ENCODE assay signal across 1 cellular context in genomic region chr17:73090396-73091202, GRCh38.
TF ChIP-seq lines count a peak whose summit lies in the region.

No MANE protein-coding gene starts in this region.

TF ChIP-seq in HepG2, 621 proteins besides CTCF, POLR2A, EP300 and RAD21 (continued from another document and continues in another):
- TF ChIP-seq HMG20A (CRISPR knock-in tag; IDR thresholded peaks at IDR 0.05; ENCODE audit: borderline replicate concordance) (peak; percentile 85; the same call in 1 of the 2 replicates), ZBTB20 (CRISPR knock-in tag; IDR thresholded peaks at IDR 0.05; ENCODE audit: borderline replicate concordance, low read depth) (peak; percentile 83; the same call in 1 of the 2 replicates), ZNF354B (CRISPR knock-in tag; IDR thresholded peaks at IDR 0.05) (peak; percentile 77; the same call in 1 of the 2 replicates), ZNF275 (CRISPR knock-in tag; IDR thresholded peaks at IDR 0.05; ENCODE audit: borderline replicate concordance) (no peak), ZBTB34 (CRISPR knock-in tag; IDR thresholded peaks at IDR 0.05) (peak; percentile 72), HNF1A (IDR thresholded peaks at IDR 0.05; ENCODE audit: low read depth) (peak; percentile 60; the same call in 1 of the 2 replicates), HNF1A (CRISPR knock-in tag; IDR thresholded peaks at IDR 0.05; ENCODE audit: borderline replicate concordance) (peak; percentile 39; the same call in 1 of the 2 replicates), MATR3 (CRISPR knock-in tag; IDR thresholded peaks at IDR 0.05) (no peak), FOXJ3 (CRISPR knock-in tag; IDR thresholded peaks at IDR 0.05; ENCODE audit: borderline replicate concordance) (peak; percentile 85; the same call in 1 of the 2 replicates), NFE2L1 (CRISPR knock-in tag; IDR thresholded peaks at IDR 0.05; ENCODE audit: borderline replicate concordance) (no peak), RXRB (CRISPR knock-in tag; IDR thresholded peaks at IDR 0.05; ENCODE audit: borderline replicate concordance) (peak; percentile 66), CREM (IDR thresholded peaks at IDR 0.05) (peak; percentile 76), CREM (CRISPR knock-in tag; IDR thresholded peaks at IDR 0.05) (no peak), ZBTB3 (CRISPR knock-in tag; IDR thresholded peaks at IDR 0.05; ENCODE audit: borderline replicate concordance, low read depth) (0 out of 2 replicates have a peak, but pooled peaks have one; percentile 78), SIX1 (CRISPR knock-in tag; IDR thresholded peaks at IDR 0.05; ENCODE audit: borderline replicate concordance) (no peak; the same call in 1 of the 2 replicates), ZNF556 (CRISPR knock-in tag; IDR thresholded peaks at IDR 0.05; ENCODE audit: borderline replicate concordance) (peak; percentile 25; the same call in 1 of the 2 replicates), ZMYM2 (CRISPR knock-in tag; IDR thresholded peaks at IDR 0.05) (peak; percentile 51; the same call in 1 of the 2 replicates), KLF13 (CRISPR knock-in tag; IDR thresholded peaks at IDR 0.05) (no peak), CEBPG (CRISPR knock-in tag; IDR thresholded peaks at IDR 0.05) (peak; percentile 80), SIN3B (IDR thresholded peaks at IDR 0.05; ENCODE audit: low read length) (peak; percentile 42; the same call in 1 of the 2 replicates), ZFP1 (CRISPR knock-in tag; IDR thresholded peaks at IDR 0.05) (peak; percentile 83; the same call in 1 of the 2 replicates), POLR2AphosphoS5 (IDR thresholded peaks at IDR 0.05; ENCODE audit: low read depth, low read length) (peak; percentile 56; the same call in 1 of the 2 replicates), PTBP1 (IDR thresholded peaks at IDR 0.05; ENCODE audit: low read depth, low read length, poor library complexity, severe bottlenecking) (no peak), LRRFIP1 (CRISPR knock-in tag; conservative IDR thresholded peaks at IDR 0.05) (no peak), ZNF274 (CRISPR knock-in tag; IDR thresholded peaks at IDR 0.05) (no peak), AHDC1 (CRISPR knock-in tag; IDR thresholded peaks at IDR 0.05; ENCODE audit: borderline replicate concordance) (peak; percentile 71; the same call in 1 of the 2 replicates), HBP1 (CRISPR knock-in tag; IDR thresholded peaks at IDR 0.05; ENCODE audit: low read depth) (peak; percentile 70; the same call in 1 of the 2 replicates), HNRNPK (IDR thresholded peaks at IDR 0.05; ENCODE audit: low read depth, low read length, poor library complexity, severe bottlenecking) (no peak), THAP11 (CRISPR knock-in tag; IDR thresholded peaks at IDR 0.05) (peak; percentile 55), GATAD1 (CRISPR knock-in tag; IDR thresholded peaks at IDR 0.05) (peak; percentile 31; the same call in 1 of the 2 replicates), AGO2 (optimal IDR thresholded peaks at IDR 0.05; ENCODE audit: low read depth, low read length) (no peak), CHCHD3 (CRISPR knock-in tag; IDR thresholded peaks at IDR 0.05) (no peak), CCDC6 (CRISPR knock-in tag; IDR thresholded peaks at IDR 0.05) (peak; percentile 33; the same call in 1 of the 2 replicates), TBX2 (CRISPR knock-in tag; IDR thresholded peaks at IDR 0.05; ENCODE audit: borderline replicate concordance) (peak; percentile 66; the same call in 1 of the 2 replicates)
- TF ChIP-seq, protein P1, sequence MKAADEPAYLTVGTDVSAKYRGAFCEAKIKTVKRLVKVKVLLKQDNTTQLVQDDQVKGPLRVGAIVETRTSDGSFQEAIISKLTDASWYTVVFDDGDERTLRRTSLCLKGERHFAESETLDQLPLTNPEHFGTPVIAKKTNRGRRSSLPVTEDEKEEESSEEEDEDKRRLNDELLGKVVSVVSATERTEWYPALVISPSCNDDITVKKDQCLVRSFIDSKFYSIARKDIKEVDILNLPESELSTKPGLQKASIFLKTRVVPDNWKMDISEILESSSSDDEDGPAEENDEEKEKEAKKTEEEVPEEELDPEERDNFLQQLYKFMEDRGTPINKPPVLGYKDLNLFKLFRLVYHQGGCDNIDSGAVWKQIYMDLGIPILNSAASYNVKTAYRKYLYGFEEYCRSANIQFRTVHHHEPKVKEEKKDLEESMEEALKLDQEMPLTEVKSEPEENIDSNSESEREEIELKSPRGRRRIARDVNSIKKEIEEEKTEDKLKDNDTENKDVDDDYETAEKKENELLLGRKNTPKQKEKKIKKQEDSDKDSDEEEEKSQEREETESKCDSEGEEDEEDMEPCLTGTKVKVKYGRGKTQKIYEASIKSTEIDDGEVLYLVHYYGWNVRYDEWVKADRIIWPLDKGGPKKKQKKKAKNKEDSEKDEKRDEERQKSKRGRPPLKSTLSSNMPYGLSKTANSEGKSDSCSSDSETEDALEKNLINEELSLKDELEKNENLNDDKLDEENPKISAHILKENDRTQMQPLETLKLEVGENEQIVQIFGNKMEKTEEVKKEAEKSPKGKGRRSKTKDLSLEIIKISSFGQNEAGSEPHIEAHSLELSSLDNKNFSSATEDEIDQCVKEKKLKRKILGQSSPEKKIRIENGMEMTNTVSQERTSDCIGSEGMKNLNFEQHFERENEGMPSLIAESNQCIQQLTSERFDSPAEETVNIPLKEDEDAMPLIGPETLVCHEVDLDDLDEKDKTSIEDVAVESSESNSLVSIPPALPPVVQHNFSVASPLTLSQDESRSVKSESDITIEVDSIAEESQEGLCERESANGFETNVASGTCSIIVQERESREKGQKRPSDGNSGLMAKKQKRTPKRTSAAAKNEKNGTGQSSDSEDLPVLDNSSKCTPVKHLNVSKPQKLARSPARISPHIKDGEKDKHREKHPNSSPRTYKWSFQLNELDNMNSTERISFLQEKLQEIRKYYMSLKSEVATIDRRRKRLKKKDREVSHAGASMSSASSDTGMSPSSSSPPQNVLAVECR (CRISPR knock-in tag; IDR thresholded peaks at IDR 0.05; ENCODE audit: borderline replicate concordance), result peak; percentile 56; the same call in 1 of the 2 replicates
